21 cellular contexts compared by ENCODE assay signal in the genomic region with DNA sequence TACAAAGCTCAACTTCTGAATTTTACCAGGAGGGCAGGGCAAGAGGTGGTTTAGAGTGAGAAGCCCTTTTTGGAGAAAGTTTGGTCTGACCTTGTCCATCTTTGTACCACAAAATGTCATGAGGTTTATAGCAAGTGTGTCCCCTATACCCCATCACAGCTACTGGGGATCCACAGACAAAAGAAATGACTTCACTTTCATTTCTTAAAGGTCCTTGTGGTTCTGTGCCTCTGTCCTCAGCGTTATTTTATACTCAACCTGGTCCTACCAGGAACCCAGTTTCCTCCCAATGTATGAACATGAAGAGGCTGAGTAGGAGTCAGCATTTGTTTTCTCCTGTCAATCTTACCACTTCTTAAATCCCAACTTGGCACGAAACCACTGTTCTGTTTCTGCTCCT.
DNase-seq lines count a peak whose midpoint lies in the region; ATAC-seq lines count a peak whose summit lies in the region.
"Had no signal": no experiment of that assay in that cellular context is flagged by ENCODE, and none has a peak within 500 bp of the region (broad histone marks: within the 10 kb centered on the region; RNA-seq: fewer than 3 reads in every experiment).

No MANE protein-coding gene starts in this region.

- intact Hi-C loops in activated CD4-positive, alpha-beta T cell treated with anti-CD3 and anti-CD28 coated beads, Interleukin-2, amount 10 ng/mL, durations not matched to agents 24 days and 14 days (cut with micrococcal nuclease): loop anchor here (5.0 kb wide), 3 partner anchors 37 to 142 kb away; no protein-coding TSS in a partner anchor

- no peaks in the 10 kb centered on the region for H3K27me3 Mint-ChIP-seq in activated CD4-positive, alpha-beta T cell treated with anti-CD3 and anti-CD28 coated beads, Interleukin-2, amount 10 ng/mL, durations not matched to agents 24 days and 14 days
- no peaks in the 10 kb centered on the region for H3K27me3 Mint-ChIP-seq in T-helper 2 cell treated with Interferon-gamma antibody and Interleukin-4, amounts not matched to agents 5 μg/mL and 100 μg/mL, for 36 hours (ENCODE audit: low read depth)
- no peaks in the 10 kb centered on the region for H3K27me3 Mint-ChIP-seq in effector memory CD8-positive, alpha-beta T cell
- H3K27me3 Mint-ChIP-seq in stimulated activated naive CD8-positive, alpha-beta T cell treated with anti-CD3 and anti-CD28 coated beads, Interleukin-15, Interleukin-2, amounts not matched to agents 100 ng/mL and 50 ng/mL, for 24 hours: no peaks in the 10 kb centered on the region
- H3K27me3 Mint-ChIP-seq: memory B cell had no signal

- no peak for DNase-seq in activated CD4-positive, alpha-beta T cell treated with anti-CD3 and anti-CD28 coated beads, Interleukin-2, amount 10 ng/mL, durations not matched to agents 24 days and 14 days
- DNase-seq in activated CD4-positive, alpha-beta T cell treated with anti-CD3 and anti-CD28 coated beads for 1 hour: no peak
- DNase-seq in T-helper 2 cell treated with Interferon-gamma antibody and Interleukin-4, amounts not matched to agents 5 μg/mL and 100 μg/mL, for 36 hours (ENCODE audit: low spot score): no peak
- DNase-seq in effector memory CD8-positive, alpha-beta T cell: no peak
- no peak for DNase-seq in activated effector memory CD4-positive, alpha-beta T cell treated with Interleukin-2 at 50 U/mL for 16 hours
- DNase-seq in mesenteric fat pad (ENCODE audit: low spot score): no peak
- DNase-seq: 8988T; COR-L47; cortex of kidney; endodermal cell; esophagus squamous epithelium; GOT3; NCI-H146; NCI-H446 treated with DMSO at 0.1 percent for 48 hours; SHP77 treated with DMSO at 0.1 percent for 48 hours; stimulated activated CD4-positive, alpha-beta T cell treated with anti-CD3 and anti-CD28 coated beads, Interleukin-2, amount 100 ng/mL, for 24 hours; stimulated activated naive CD4-positive, alpha-beta T cell; SW 1271 had no signal

- H3K27ac Mint-ChIP-seq in activated CD4-positive, alpha-beta T cell treated with anti-CD3 and anti-CD28 coated beads, Interleukin-2, amount 10 ng/mL, durations not matched to agents 24 days and 14 days: peak overlapping the region; percentile 83
- H3K27ac Mint-ChIP-seq in T-helper 2 cell treated with Interferon-gamma antibody and Interleukin-4, amounts not matched to agents 5 μg/mL and 100 μg/mL, for 36 hours: peak overlapping the region; percentile 24
- H3K27ac Mint-ChIP-seq in effector memory CD8-positive, alpha-beta T cell: peak overlapping the region; percentile 83 to 86
- peak overlapping the region; percentile 62 for H3K27ac Mint-ChIP-seq in stimulated activated naive CD8-positive, alpha-beta T cell treated with anti-CD3 and anti-CD28 coated beads, Interleukin-15, Interleukin-2, amounts not matched to agents 100 ng/mL and 50 ng/mL, for 24 hours
- H3K27ac Mint-ChIP-seq: endodermal cell, memory B cell had no signal

- peak overlapping the region; percentile 31 for H3K4me3 Mint-ChIP-seq in activated CD4-positive, alpha-beta T cell treated with anti-CD3 and anti-CD28 coated beads, Interleukin-2, amount 10 ng/mL, durations not matched to agents 24 days and 14 days
- H3K4me3 Mint-ChIP-seq in T-helper 2 cell treated with Interferon-gamma antibody and Interleukin-4, amounts not matched to agents 5 μg/mL and 100 μg/mL, for 36 hours: no peak overlapping the region
- H3K4me3 Mint-ChIP-seq in effector memory CD8-positive, alpha-beta T cell: peak overlapping the region; percentile 36 to 65
- H3K4me3 Mint-ChIP-seq in stimulated activated naive CD8-positive, alpha-beta T cell treated with anti-CD3 and anti-CD28 coated beads, Interleukin-15, Interleukin-2, amounts not matched to agents 100 ng/mL and 50 ng/mL, for 24 hours: no peak overlapping the region
- H3K4me3 Mint-ChIP-seq: endodermal cell, memory B cell had no signal

- no peaks in the 10 kb centered on the region for H3K9me3 Mint-ChIP-seq in activated CD4-positive, alpha-beta T cell treated with anti-CD3 and anti-CD28 coated beads, Interleukin-2, amount 10 ng/mL, durations not matched to agents 24 days and 14 days
- no peaks in the 10 kb centered on the region for H3K9me3 Mint-ChIP-seq in T-helper 2 cell treated with Interferon-gamma antibody and Interleukin-4, amounts not matched to agents 5 μg/mL and 100 μg/mL, for 36 hours
- no peaks in the 10 kb centered on the region for H3K9me3 Mint-ChIP-seq in effector memory CD8-positive, alpha-beta T cell
- no peaks in the 10 kb centered on the region for H3K9me3 Mint-ChIP-seq in stimulated activated naive CD8-positive, alpha-beta T cell treated with anti-CD3 and anti-CD28 coated beads, Interleukin-15, Interleukin-2, amounts not matched to agents 100 ng/mL and 50 ng/mL, for 24 hours
- H3K9me3 Mint-ChIP-seq: endodermal cell had no signal

- ATAC-seq in effector memory CD8-positive, alpha-beta T cell (replicated peaks): no peak
- ATAC-seq in GM19395 (IDR thresholded peaks at IDR 0.05; ENCODE audit: unreplicated experiment): no peak

- peaks cover 61% of the 10 kb centered on the region for H3K4me1 Mint-ChIP-seq in activated CD4-positive, alpha-beta T cell treated with anti-CD3 and anti-CD28 coated beads, Interleukin-2, amount 10 ng/mL, durations not matched to agents 24 days and 14 days
- H3K4me1 Mint-ChIP-seq in T-helper 2 cell treated with Interferon-gamma antibody and Interleukin-4, amounts not matched to agents 5 μg/mL and 100 μg/mL, for 36 hours (ENCODE audit: low read depth): peaks cover 40% of the 10 kb centered on the region
- H3K4me1 Mint-ChIP-seq in effector memory CD8-positive, alpha-beta T cell (ENCODE audit: low read depth in 2 of 2): peaks cover 32 to 68% of the 10 kb centered on the region in 2 donors
- peaks cover 70% of the 10 kb centered on the region for H3K4me1 Mint-ChIP-seq in stimulated activated naive CD8-positive, alpha-beta T cell treated with anti-CD3 and anti-CD28 coated beads, Interleukin-15, Interleukin-2, amounts not matched to agents 100 ng/mL and 50 ng/mL, for 24 hours (ENCODE audit: low read depth)

- H3K36me3 Mint-ChIP-seq in activated CD4-positive, alpha-beta T cell treated with anti-CD3 and anti-CD28 coated beads, Interleukin-2, amount 10 ng/mL, durations not matched to agents 24 days and 14 days (ENCODE audit: low read depth): peaks cover 53% of the 10 kb centered on the region
- peaks cover 36% of the 10 kb centered on the region for H3K36me3 Mint-ChIP-seq in T-helper 2 cell treated with Interferon-gamma antibody and Interleukin-4, amounts not matched to agents 5 μg/mL and 100 μg/mL, for 36 hours (ENCODE audit: low read depth)
- H3K36me3 Mint-ChIP-seq in effector memory CD8-positive, alpha-beta T cell (ENCODE audit: insufficient read depth): peaks cover 10% of the 10 kb centered on the region
- peaks cover 44% of the 10 kb centered on the region for H3K36me3 Mint-ChIP-seq in stimulated activated naive CD8-positive, alpha-beta T cell treated with anti-CD3 and anti-CD28 coated beads, Interleukin-15, Interleukin-2, amounts not matched to agents 100 ng/mL and 50 ng/mL, for 24 hours (ENCODE audit: low read depth)

Comparison
In these comparisons a context has a peak if more than half of its experiments do, and no peak if none do; other contexts are left out.
1. H3K27ac Mint-ChIP-seq: peak in every context shown above with its lines; median percentile 84 in effector memory CD8-positive, alpha-beta T cell; 83 in activated CD4-positive, alpha-beta T cell treated with anti-CD3 and anti-CD28 coated beads, Interleukin-2, amount 10 ng/mL, durations not matched to agents 24 days and 14 days; 62 in stimulated activated naive CD8-positive, alpha-beta T cell treated with anti-CD3 and anti-CD28 coated beads, Interleukin-15, Interleukin-2, amounts not matched to agents 100 ng/mL and 50 ng/mL, for 24 hours; 24 in T-helper 2 cell treated with Interferon-gamma antibody and Interleukin-4, amounts not matched to agents 5 μg/mL and 100 μg/mL, for 36 hours.
2. H3K4me3 Mint-ChIP-seq: peak in activated CD4-positive, alpha-beta T cell treated with anti-CD3 and anti-CD28 coated beads, Interleukin-2, amount 10 ng/mL, durations not matched to agents 24 days and 14 days (single experiment) and effector memory CD8-positive, alpha-beta T cell (2 of 2); none in T-helper 2 cell treated with Interferon-gamma antibody and Interleukin-4, amounts not matched to agents 5 μg/mL and 100 μg/mL, for 36 hours (single experiment) and stimulated activated naive CD8-positive, alpha-beta T cell treated with anti-CD3 and anti-CD28 coated beads, Interleukin-15, Interleukin-2, amounts not matched to agents 100 ng/mL and 50 ng/mL, for 24 hours (single experiment).